Comparison of ENCODE assay signal across 8 cellular contexts in genomic region chr7:14761506-14762296, GRCh38.
DNase-seq lines count a peak whose midpoint lies in the region; TF ChIP-seq lines count a peak whose summit lies in the region.

No MANE protein-coding gene starts in this region.

- H3K36me3 Mint-ChIP-seq in endodermal cell (ENCODE audit: low read depth) (no peaks in the 10 kb centered on the region), nephron progenitor cell (ENCODE audit: low read depth) (no peaks in the 10 kb centered on the region)

- POLR2A ChIA-PET in HEK293T (lab: Yijun Ruan, JAX), result no interaction called here

- H3K4me1 ChIP-seq in endodermal cell (ENCODE audit: control insufficient read depth, insufficient read depth, low read length), result no peaks in the 10 kb centered on the region

- WGBS in endodermal cell (ENCODE audit: insufficient coverage in 1 of 2, insufficient read length in 1 of 2), 2 experiments, result 83 to 86% methylated on average over 3 to 4 of the region's 4 CpGs

- H3K27me3 ChIP-seq in endodermal cell (ENCODE audit: control insufficient read depth, insufficient read depth, low read length, poor library complexity, severe bottlenecking), result no peaks in the 10 kb centered on the region

- no peak overlapping the region for H3K27ac ChIP-seq in endodermal cell (ENCODE audit: low read depth, low read length)

- no peaks in the 10 kb centered on the region for H3K27me3 Mint-ChIP-seq in endodermal cell (ENCODE audit: insufficient read depth)
- H3K27me3 Mint-ChIP-seq in nephron progenitor cell (ENCODE audit: low read depth, poor library complexity), result no peaks in the 10 kb centered on the region

- H3K9me3 Mint-ChIP-seq in endodermal cell (no peaks in the 10 kb centered on the region), nephron progenitor cell (no peaks in the 10 kb centered on the region)

- no peak overlapping the region for H3K4me3 Mint-ChIP-seq in endodermal cell
- H3K4me3 Mint-ChIP-seq in nephron progenitor cell, result no peak overlapping the region

- H3K4me1 Mint-ChIP-seq in endodermal cell, result peaks cover 12% of the 10 kb centered on the region
- H3K4me1 Mint-ChIP-seq in nephron progenitor cell, result no peaks in the 10 kb centered on the region

- H3K9ac ChIP-seq in endodermal cell (ENCODE audit: extremely low read depth, low read length, poor library complexity, severe bottlenecking), result no peak overlapping the region

- no peaks in the 10 kb centered on the region for H3K36me3 ChIP-seq in endodermal cell (ENCODE audit: control insufficient read depth, insufficient read depth, low read length)

- DNase-seq in DMS 273 (lab: John Stamatoyannopoulos, UW; ENCODE audit: unreplicated experiment) (peak; percentile 83), NCI-H2171 treated with DMSO at 0.1 percent for 48 hours (lab: John Stamatoyannopoulos, UW) (peak; percentile 93), endodermal cell (peak; percentile 46), nephron progenitor cell (no peak), OCI-M1 (lab: John Stamatoyannopoulos, UW) (no peak), HEK293T (ENCODE audit: extremely low spot score) (no peak)
- DNase-seq in activated naive CD4-positive, alpha-beta T cell (lab: John Stamatoyannopoulos, UW), result no peak
- no peak for DNase-seq in activated CD8-positive, alpha-beta memory T cell treated with anti-CD3 and anti-CD28 coated beads for 24 hours

- H3K4me3 ChIP-seq in endodermal cell (ENCODE audit: low read length), result no peak overlapping the region

- no peaks in the 10 kb centered on the region for H3K9me3 ChIP-seq in endodermal cell (ENCODE audit: control insufficient read depth, low read length)

- peak overlapping the region; percentile 67 for H3K27ac Mint-ChIP-seq in endodermal cell
- H3K27ac Mint-ChIP-seq in nephron progenitor cell, result peak overlapping the region; percentile 24

- no peak for TF ChIP-seq CTCF in endodermal cell (conservative IDR thresholded peaks at IDR 0.05)
- no peak for TF ChIP-seq CTCF in nephron progenitor cell (IDR thresholded peaks at IDR 0.05)

- CTCF ChIA-PET in HEK293T (lab: Yijun Ruan, JAX), result no interaction called here

TF ChIP-seq in HEK293T, 16 proteins besides CTCF, POLR2A, EP300 and RAD21:
- no peak for TF ChIP-seq BHLHE40 (IDR thresholded peaks at IDR 0.05; ENCODE audit: borderline replicate concordance)
TF ChIP-seq in HEK293T: peak in this region for 0.

Comparison
In these comparisons a context has a peak if more than half of its experiments do, and no peak if none do; other contexts are left out.
1. DNase-seq: peak in DMS 273 (single experiment), NCI-H2171 treated with DMSO at 0.1 percent for 48 hours (single experiment) and endodermal cell (single experiment); none in nephron progenitor cell (single experiment), OCI-M1 (single experiment), activated naive CD4-positive, alpha-beta T cell (0 of 4), HEK293T (single experiment) and activated CD8-positive, alpha-beta memory T cell treated with anti-CD3 and anti-CD28 coated beads for 24 hours (single experiment).